ENCODE assay signal across 27 cellular contexts in genomic region chr6:69555239-69555638, GRCh38.
"Had no signal": no experiment of that assay in that cellular context is flagged by ENCODE, and none has a peak within 500 bp of the region (broad histone marks: within the 10 kb centered on the region; RNA-seq: fewer than 3 reads in every experiment).

No MANE protein-coding gene starts in this region.

- DNase-seq: activated B cell treated with CpG ODN at 0.5 μM for 24 hours; activated CD4-positive, alpha-beta T cell treated with anti-CD3 and anti-CD28 coated beads for 48 hours; activated CD4-positive, alpha-beta T cell treated with anti-CD3 and anti-CD28 coated beads, Interleukin-2, amount 50 U/mL, for 1 hour; activated CD4-positive, alpha-beta T cell treated with anti-CD3 and anti-CD28 coated beads, Interleukin-2, amount 50 U/mL, for 48 hours; activated CD8-positive, alpha-beta memory T cell treated with anti-CD3 and anti-CD28 coated beads for 24 hours; activated CD8-positive, alpha-beta T cell treated with anti-CD3 and anti-CD28 coated beads for 36 hours; activated effector memory CD4-positive, alpha-beta T cell treated with Interleukin-2 at 50 U/mL for 16 hours; activated gamma-delta T cell treated with Interleukin-2 at 50 U/mL for 16 hours; activated naive CD4-positive, alpha-beta T cell treated with anti-CD3 and anti-CD28 coated beads, Interleukin-2, amount 50 U/mL, for 16 hours; activated naive CD4-positive, alpha-beta T cell treated with Interleukin-2 at 50 U/mL for 16 hours; activated T-cell treated with anti-CD3 and anti-CD28 coated beads, Interleukin-2, amount 50 U/mL, for 4 hours; amniotic stem cell; aorta; body of pancreas; caudate nucleus; colonic mucosa; effector memory CD4-positive, alpha-beta T cell; endodermal cell; foreskin fibroblast; head of caudate nucleus; T-helper 17 cell; T1000; WERI-Rb-1 had no signal

- H3K27ac ChIP-seq: body of pancreas, colonic mucosa, WERI-Rb-1 had no signal

- H3K4me1 ChIP-seq: body of pancreas, colonic mucosa had no signal

- FAIRE-seq: frontal cortex had no signal

- H3K4me3 ChIP-seq: body of pancreas, colonic mucosa had no signal

- H3K27me3 ChIP-seq: body of pancreas, colonic mucosa had no signal

- H3K9me3 ChIP-seq: colonic mucosa had no signal

- H3K36me3 ChIP-seq: colonic mucosa, WERI-Rb-1 had no signal

- ATAC-seq: activated CD4-positive, CD25-positive, alpha-beta regulatory T cell treated with anti-CD3 and anti-CD28 coated beads, Interleukin-2, amount 50 U/mL, for 24 hours; activated CD8-positive, alpha-beta T cell treated with anti-CD3 and anti-CD28 coated beads for 36 hours; activated T-cell treated with anti-CD3 and anti-CD28 coated beads, Interleukin-2, amount 50 U/mL, for 4 hours; activated T-helper 17 cell treated with anti-CD3 and anti-CD28 coated beads, Interleukin-2, amount 50 U/mL, for 72 hours; body of pancreas; esophagus mucosa; T-helper 17 cell had no signal
